In genomic region chr6:149431905-149432775, GRCh38 we compare ENCODE assay signal across 8 cellular contexts. TPM values are rescaled to one million over a fixed set of nuclear protein-coding genes. Genes with fewer than 3 reads are reported as not detected.
DNase-seq lines count a peak whose midpoint lies in the region; ATAC-seq and TF ChIP-seq lines count a peak whose summit lies in the region.

No MANE protein-coding gene starts in this region.

- TF ChIP-seq POLR2A in gastroesophageal sphincter (IDR thresholded peaks at IDR 0.05), result no peak
- no peak for TF ChIP-seq POLR2A in ovary (IDR thresholded peaks at IDR 0.05)

- DNase-seq in Daoy (ENCODE audit: low read depth) (peak; percentile 92), M059J (ENCODE audit: low read depth) (peak; percentile 84), SHP77 (lab: John Stamatoyannopoulos, UW) (peak; percentile 80 to 84), ovary (peak; percentile 82 to 91 (median 90)), thoracic aorta (ENCODE audit: low spot score) (peak; percentile 78)
- DNase-seq in activated T-helper 9 cell treated with anti-CD3 and anti-CD28 coated beads, Interleukin-2, amount 50 U/mL, for 16 hours (ENCODE audit: low read depth), result peak; percentile 79

- TF ChIP-seq CTCF in gastroesophageal sphincter (IDR thresholded peaks at IDR 0.05) (peak; percentile 87 to 97 (median 94)), ovary (IDR thresholded peaks at IDR 0.05) (peak; percentile 85 to 92 (median 89)), thoracic aorta (IDR thresholded peaks at IDR 0.05) (peak; percentile 93)

- H3K9me3 ChIP-seq in gastroesophageal sphincter (no peaks in the 10 kb centered on the region), ovary (no peaks in the 10 kb centered on the region), thoracic aorta (no peaks in the 10 kb centered on the region)

- H3K36me3 ChIP-seq in gastroesophageal sphincter (no peaks in the 10 kb centered on the region), ovary (no peaks in the 10 kb centered on the region), thoracic aorta (no peaks in the 10 kb centered on the region)

- ATAC-seq in GM21825 (IDR thresholded peaks at IDR 0.05; ENCODE audit: unreplicated experiment) (peak; percentile 94), gastroesophageal sphincter (peak; percentile 84), thoracic aorta (ENCODE audit: insufficient number of reproducible peaks, low FRiP score, low read depth) (peak; percentile 78)

- intact Hi-C loops in ovary (cut with DNase I), result loop anchor here (5.0 to 10.0 kb wide), 4 partner anchors 85 to 400 kb away; no protein-coding TSS in a partner anchor

- H3K4me1 ChIP-seq in gastroesophageal sphincter (peaks cover 0 to 14% (median 0%) of the 10 kb centered on the region in 3 donors), ovary (ENCODE audit: insufficient read depth) (peaks cover 2% of the 10 kb centered on the region), thoracic aorta (ENCODE audit: control insufficient read depth in 1 of 2, low read depth in 2 of 2) (no peaks in the 10 kb centered on the region)

- WGBS in gastroesophageal sphincter (ENCODE audit: low coverage in 1 of 2), 2 donors, result 28 to 62% methylated on average over 8 to 18 of the region's 19 CpGs
- whole genome bisulfite sequencing in ovary, 3 donors, result 13 to 21% (median 13%) methylated on average over 19 of the region's 19 CpGs

- H3K27ac ChIP-seq in gastroesophageal sphincter (no peak overlapping the region), ovary (no peak overlapping the region), thoracic aorta (no peak overlapping the region)

- TF ChIP-seq EP300 in gastroesophageal sphincter (IDR thresholded peaks at IDR 0.05), result no peak
- TF ChIP-seq EP300 in ovary (IDR thresholded peaks at IDR 0.05), result no peak

- H3K27me3 ChIP-seq in gastroesophageal sphincter (no peaks in the 10 kb centered on the region), ovary (no peaks in the 10 kb centered on the region), thoracic aorta (replicated peaks; ENCODE audit: insufficient read depth) (no peaks in the 10 kb centered on the region)

- no peak overlapping the region for H3K4me3 ChIP-seq in gastroesophageal sphincter
- H3K4me3 ChIP-seq in ovary, result no peak overlapping the region
- peak overlapping the region; percentile 53 for H3K4me3 ChIP-seq in thoracic aorta

RNA-seq across cellular contexts. Expression of gene SUMO4, which starts 32.1 kb away (rescaled TPM):
- 0.11 TPM in 1 of 2 replicates, not detected in the other for total RNA-seq in Daoy (2014; rRNA removed; shearing (Covaris generic))
- total RNA-seq in M059J (2014; rRNA removed; shearing (Covaris generic)), result 0.25 TPM in 1 of 2 replicates, not detected in the other
- total RNA-seq in gastroesophageal sphincter (1 to 10 TPM in 3 of 4 donors, not detected in 1; 1.9 to 2.4 (median 2.0) TPM), ovary (1 to 10 TPM; 1.2 to 5.0 (median 3.4) TPM), thoracic aorta (1 to 10 TPM; 3.2 to 5.6 TPM)
- polyA plus RNA-seq in ovary, result under 1 TPM; 0.11 to 0.53 TPM

RNA-seq across cellular contexts. Expression of gene ZC3H12D, which starts 52.7 kb away (rescaled TPM):
- 0.17 and 0.30 TPM in 2 replicates for total RNA-seq in Daoy (2014; rRNA removed; shearing (Covaris generic))
- 0.17 and 0.22 TPM in 2 replicates for total RNA-seq in M059J (2014; rRNA removed; shearing (Covaris generic))
- total RNA-seq in gastroesophageal sphincter (1 to 10 TPM in 2 of 4 donors, under 1 TPM in 2; 0.78 to 1.9 (median 1.1) TPM), ovary (1 to 10 TPM in 1 of 7 donors, under 1 TPM in 6; 0.15 to 1.3 (median 0.60) TPM), thoracic aorta (1 to 10 TPM; 1.9 to 3.8 TPM)
- polyA plus RNA-seq in ovary, result under 1 TPM; 0.18 to 0.45 TPM
